Comparison of ENCODE assay signal across 8 cellular contexts in genomic region chr17:40287494-40288369, GRCh38. TPM values are rescaled to one million over a fixed set of nuclear protein-coding genes. Genes with fewer than 3 reads are reported as not detected.
DNase-seq lines count a peak whose midpoint lies in the region; ATAC-seq lines count a peak whose summit lies in the region.

A gene with protein sequence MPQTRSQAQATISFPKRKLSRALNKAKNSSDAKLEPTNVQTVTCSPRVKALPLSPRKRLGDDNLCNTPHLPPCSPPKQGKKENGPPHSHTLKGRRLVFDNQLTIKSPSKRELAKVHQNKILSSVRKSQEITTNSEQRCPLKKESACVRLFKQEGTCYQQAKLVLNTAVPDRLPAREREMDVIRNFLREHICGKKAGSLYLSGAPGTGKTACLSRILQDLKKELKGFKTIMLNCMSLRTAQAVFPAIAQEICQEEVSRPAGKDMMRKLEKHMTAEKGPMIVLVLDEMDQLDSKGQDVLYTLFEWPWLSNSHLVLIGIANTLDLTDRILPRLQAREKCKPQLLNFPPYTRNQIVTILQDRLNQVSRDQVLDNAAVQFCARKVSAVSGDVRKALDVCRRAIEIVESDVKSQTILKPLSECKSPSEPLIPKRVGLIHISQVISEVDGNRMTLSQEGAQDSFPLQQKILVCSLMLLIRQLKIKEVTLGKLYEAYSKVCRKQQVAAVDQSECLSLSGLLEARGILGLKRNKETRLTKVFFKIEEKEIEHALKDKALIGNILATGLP (plus strand): TSS chr17:40287879. CDS start chr17:40289421, 1,542 bp downstream.

- H3K4me1 ChIP-seq in NT2/D1 (ENCODE audit: insufficient read depth, insufficient read length): peaks cover 4% of the 10 kb centered on the region
- H3K4me1 ChIP-seq in mesodermal cell (ENCODE audit: control insufficient read depth, insufficient read depth, low read length, poor library complexity, severe bottlenecking): peaks cover 17% of the 10 kb centered on the region

- H3K27ac ChIP-seq in mesodermal cell (ENCODE audit: low read depth, low read length, severe bottlenecking): peak within 1 kb of the TSS; percentile 88

- H3K36me3 ChIP-seq in NT2/D1 (ENCODE audit: insufficient read depth, insufficient read length, low read length) (peaks cover 35% of the 10 kb centered on the region), mesodermal cell (ENCODE audit: control insufficient read depth, insufficient read depth, low read length) (peaks cover 39% of the 10 kb centered on the region)

- H3K27ac Mint-ChIP-seq in activated CD8-positive, alpha-beta memory T cell treated with anti-CD3 and anti-CD28 coated beads, Interleukin-2, amount 10 ng/mL, durations not matched to agents 7 days and 5 days: peak within 1 kb of the TSS; percentile 98

- H3K4me3 ChIP-seq in NT2/D1 (ENCODE audit: insufficient read length, low read depth) (peak within 1 kb of the TSS; percentile 100), mesodermal cell (ENCODE audit: extremely low read depth, insufficient read depth, low read length, poor library complexity, severe bottlenecking) (peak within 1 kb of the TSS; percentile 65)

- H3K4me1 Mint-ChIP-seq in activated CD8-positive, alpha-beta memory T cell treated with anti-CD3 and anti-CD28 coated beads, Interleukin-2, amount 10 ng/mL, durations not matched to agents 7 days and 5 days: peaks cover 56% of the 10 kb centered on the region

- H3K27me3 ChIP-seq in NT2/D1 (ENCODE audit: insufficient read depth, insufficient read length): no peaks in the 10 kb centered on the region

- ATAC-seq in GM21381 (IDR thresholded peaks at IDR 0.05; ENCODE audit: unreplicated experiment): peak; percentile 93
- peak; percentile 94 for ATAC-seq in activated CD8-positive, alpha-beta memory T cell treated with anti-CD3 and anti-CD28 coated beads, Interleukin-2, amount 10 ng/mL, durations not matched to agents 7 days and 5 days

- CTCF ChIA-PET in activated CD8-positive, alpha-beta memory T cell treated with anti-CD3 and anti-CD28 coated beads, Interleukin-2, amount 10 ng/mL, durations not matched to agents 7 days and 5 days (lab: Charles Lee): interaction anchor here (0.8 to 31.0 kb wide), 11 partner anchors 9 to 189 kb away, joined by 3 to 433 read pairs (median 4); partner anchors contain the start of genes NR1D1, TOP2A and WIPF2

- 0 to 1% methylated on average over 41 to 46 of the region's 47 CpGs for WGBS in mesodermal cell (ENCODE audit: insufficient coverage in 2 of 2), 2 experiments

- H3K36me3 Mint-ChIP-seq in activated CD8-positive, alpha-beta memory T cell treated with anti-CD3 and anti-CD28 coated beads, Interleukin-2, amount 10 ng/mL, durations not matched to agents 7 days and 5 days: peaks cover 34% of the 10 kb centered on the region

- H3K9me3 Mint-ChIP-seq in activated CD8-positive, alpha-beta memory T cell treated with anti-CD3 and anti-CD28 coated beads, Interleukin-2, amount 10 ng/mL, durations not matched to agents 7 days and 5 days (ENCODE audit: low read depth): no peaks in the 10 kb centered on the region

- H3K9ac ChIP-seq in NT2/D1 (ENCODE audit: insufficient read length, low read depth): peak within 1 kb of the TSS; percentile 99

- peak within 1 kb of the TSS; percentile 99 for H3K4me3 Mint-ChIP-seq in activated CD8-positive, alpha-beta memory T cell treated with anti-CD3 and anti-CD28 coated beads, Interleukin-2, amount 10 ng/mL, durations not matched to agents 7 days and 5 days

- H3K9me3 ChIP-seq in NT2/D1 (ENCODE audit: insufficient read depth, low read length) (no peaks in the 10 kb centered on the region), mesodermal cell (ENCODE audit: control insufficient read depth, low read length) (no peaks in the 10 kb centered on the region)

- in situ Hi-C loops in endometrial microvascular endothelial cells (cut with HindIII; ENCODE audit: inconsistent ontology term, low pct_unique_long_range_greater_than_20kb, low sequenced_read_pairs): no loop called here

- no peaks in the 10 kb centered on the region for H3K27me3 Mint-ChIP-seq in activated CD8-positive, alpha-beta memory T cell treated with anti-CD3 and anti-CD28 coated beads, Interleukin-2, amount 10 ng/mL, durations not matched to agents 7 days and 5 days

- peak; percentile 99 for DNase-seq in COR-L47 (lab: John Stamatoyannopoulos, UW)
- DNase-seq in HUDEP-2 (lab: John Stamatoyannopoulos, UW; ENCODE audit: unreplicated experiment in 76 of 76): peak in 75 of 76 experiments; percentile 80 to 100 (median 97)
- DNase-seq in NT2/D1 (ENCODE audit: low read depth, low spot score): peak; percentile 97
- peak; percentile 100 for DNase-seq in activated CD8-positive, alpha-beta memory T cell treated with anti-CD3 and anti-CD28 coated beads, Interleukin-2, amount 10 ng/mL, durations not matched to agents 7 days and 5 days
- peak; percentile 94 to 97 for DNase-seq in stimulated activated CD8-positive, alpha-beta memory T cell treated with anti-CD3 and anti-CD28 coated beads, Interleukin-15, amount 100 ng/mL, for 4 hours (ENCODE audit: low read depth in 2 of 2)

RNA-seq across cellular contexts. Expression of the gene that starts here (rescaled TPM):
- 100 to 1,000 TPM; 109 to 111 TPM for total RNA-seq in activated CD8-positive, alpha-beta memory T cell treated with anti-CD3 and anti-CD28 coated beads, Interleukin-2, amount 10 ng/mL, durations not matched to agents 7 days and 5 days
- total RNA-seq in endometrial microvascular endothelial cells (ENCODE audit: inconsistent ontology term): 40.8 TPM
- polyA plus RNA-seq in mesodermal cell (2013, experiment 1 of 2): 27.1 TPM
- polyA plus RNA-seq in mesodermal cell (2013, experiment 2 of 2): 24.8 TPM

Comparison
In these comparisons a context has a peak if more than half of its experiments do, and no peak if none do; other contexts are left out.
1. Peak in every context shown above with its lines: DNase-seq, ATAC-seq, H3K4me3 ChIP-seq and H3K27ac ChIP-seq.